In genomic region chr1:247415423-247416361, GRCh38 we compare ENCODE assay signal across 8 cellular contexts. TPM values are rescaled to one million over a fixed set of nuclear protein-coding genes. Genes with fewer than 3 reads are reported as not detected.
DNase-seq lines count a peak whose midpoint lies in the region; ATAC-seq lines count a peak whose summit lies in the region.

TSS of gene NLRP3 (plus strand) at chr1:247416173. CDS start at chr1:247418801, 2,628 bp downstream.

- peak; percentile 76 for DNase-seq in Daoy (ENCODE audit: low read depth)
- peak; percentile 18 for DNase-seq in T-helper 9 cell
- peak in 10 of 61 donors; percentile 6 to 48 (median 21) for DNase-seq in caudate nucleus (lab: John Stamatoyannopoulos, UW)
- peak; percentile 16 for DNase-seq in myocyte (ENCODE audit: low read depth)
- no peak for DNase-seq in GM19238 (ENCODE audit: insufficient read length, low spot score)
- no peak for DNase-seq in OCI-M2 (lab: John Stamatoyannopoulos, UW; ENCODE audit: unreplicated experiment)

- ATAC-seq in HG03378 (IDR thresholded peaks at IDR 0.05; ENCODE audit: unreplicated experiment) (peak; percentile 73), HG03565 (IDR thresholded peaks at IDR 0.05; ENCODE audit: unreplicated experiment) (no peak)

- H3K27ac ChIP-seq in caudate nucleus (ENCODE audit: low read depth, low read length) = peak within 1 kb of the TSS; percentile 26

RNA-seq across cellular contexts. Expression of gene NLRP3, which starts in this region (rescaled TPM):
- 3.8 and 4.6 TPM in 2 replicates for total RNA-seq in Daoy (2014; rRNA removed; shearing (Covaris generic))
- total RNA-seq in myocyte = 0.05 TPM in 1 of 2 replicates, not detected in the other
- polyA plus RNA-seq in myocyte (2012) = 0.38 TPM

Comparison
In these comparisons a context has a peak if more than half of its experiments do, and no peak if none do; other contexts are left out.
1. Peak in DNase-seq in myocyte; RNA of the gene not detected or under 1 TPM.
2. DNase-seq: peak in Daoy (single experiment) and T-helper 9 cell (single experiment); none in GM19238 (single experiment) and OCI-M2 (single experiment).